24 cellular contexts compared by ENCODE assay signal in the genomic region with DNA sequence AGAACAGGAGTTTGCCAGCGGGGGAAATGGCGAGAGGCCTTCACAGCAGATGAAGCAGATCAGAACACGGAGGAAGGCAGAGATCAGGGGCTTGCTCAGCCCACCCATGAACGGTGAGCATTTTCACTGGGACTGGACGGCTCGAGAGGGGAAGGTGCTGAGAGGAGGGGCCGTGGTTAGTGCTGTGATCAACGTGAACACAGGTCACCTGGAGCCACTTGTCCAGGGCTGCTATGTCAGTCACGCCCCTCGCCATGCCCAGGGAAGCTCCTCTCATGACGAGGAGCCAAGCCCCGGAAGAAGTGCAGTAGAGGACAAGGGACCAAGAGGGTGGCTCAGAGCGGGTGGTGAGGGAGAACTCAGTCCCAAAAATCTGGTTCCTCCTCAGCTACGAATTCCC. TPM values are rescaled to one million over a fixed set of nuclear protein-coding genes. Genes with fewer than 3 reads are reported as not detected.
DNase-seq lines count a peak whose midpoint lies in the region; ATAC-seq and TF ChIP-seq lines count a peak whose summit lies in the region.
"Had no signal": no experiment of that assay in that cellular context is flagged by ENCODE, and none has a peak within 500 bp of the region (broad histone marks: within the 10 kb centered on the region; RNA-seq: fewer than 3 reads in every experiment).

No MANE protein-coding gene starts in this region.

- TF ChIP-seq CTCF in nephron progenitor cell (IDR thresholded peaks at IDR 0.05) = no peak

- POLR2A ChIA-PET in activated naive CD8-positive, alpha-beta T cell treated with anti-CD3 and anti-CD28 coated beads, Interleukin-2, amount 10 ng/mL, durations not matched to agents 7 days and 5 days (lab: Charles Lee) = no interaction called here

- H3K9me3 Mint-ChIP-seq in activated naive CD4-positive, alpha-beta T cell treated with anti-CD3 and anti-CD28 coated beads, Interleukin-2, amount 10 ng/mL, durations not matched to agents 7 days and 5 days = no peaks in the 10 kb centered on the region
- no peaks in the 10 kb centered on the region for H3K9me3 Mint-ChIP-seq in activated naive CD8-positive, alpha-beta T cell treated with anti-CD3 and anti-CD28 coated beads, Interleukin-2, amount 10 ng/mL, durations not matched to agents 7 days and 5 days
- H3K9me3 Mint-ChIP-seq in nephron progenitor cell = no peaks in the 10 kb centered on the region
- no peaks in the 10 kb centered on the region for H3K9me3 Mint-ChIP-seq in stimulated activated memory B cell treated with anti-CD40 and anti-IgM and Interleukin-4, amounts not matched to agents 10 μg/mL and 1 μg/mL and 100 μg/mL, for 72 hours
- H3K9me3 Mint-ChIP-seq: activated CD4-positive, alpha-beta T cell treated with anti-CD3 and anti-CD28 coated beads, Interleukin-2, amount 10 ng/mL, durations not matched to agents 24 days and 14 days; activated T-cell treated with anti-CD3 and anti-CD28 coated beads, Interleukin-2, amount 50 U/mL, for 72 hours; CD8-positive, alpha-beta memory T cell; central memory CD8-positive, alpha-beta T cell; stimulated activated naive CD8-positive, alpha-beta T cell treated with anti-CD3 and anti-CD28 coated beads, Interleukin-15, Interleukin-2, amounts not matched to agents 100 ng/mL and 50 ng/mL, for 24 hours had no signal

- H3K36me3 Mint-ChIP-seq in activated naive CD4-positive, alpha-beta T cell treated with anti-CD3 and anti-CD28 coated beads, Interleukin-2, amount 10 ng/mL, durations not matched to agents 7 days and 5 days = peaks cover 10% of the 10 kb centered on the region
- peaks cover 4% of the 10 kb centered on the region for H3K36me3 Mint-ChIP-seq in activated naive CD8-positive, alpha-beta T cell treated with anti-CD3 and anti-CD28 coated beads, Interleukin-2, amount 10 ng/mL, durations not matched to agents 7 days and 5 days
- H3K36me3 Mint-ChIP-seq in nephron progenitor cell (ENCODE audit: low read depth) = no peaks in the 10 kb centered on the region
- peaks cover 22% of the 10 kb centered on the region for H3K36me3 Mint-ChIP-seq in stimulated activated memory B cell treated with anti-CD40 and anti-IgM and Interleukin-4, amounts not matched to agents 10 μg/mL and 1 μg/mL and 100 μg/mL, for 72 hours

- no peak for ATAC-seq in activated naive CD8-positive, alpha-beta T cell treated with anti-CD3 and anti-CD28 coated beads, Interleukin-2, amount 10 ng/mL, durations not matched to agents 7 days and 5 days (ENCODE audit: low read depth)
- no peak for ATAC-seq in stimulated activated memory B cell treated with anti-CD40 and anti-IgM and Interleukin-4, amounts not matched to agents 10 μg/mL and 1 μg/mL and 100 μg/mL, for 72 hours
- no peak for ATAC-seq in GM21381 (IDR thresholded peaks at IDR 0.05; ENCODE audit: unreplicated experiment)
- ATAC-seq: activated T-cell treated with anti-CD3 and anti-CD28 coated beads, Interleukin-2, amount 50 U/mL, for 72 hours; mucosa of descending colon; Panc1 had no signal

- no peak for DNase-seq in activated naive CD4-positive, alpha-beta T cell treated with anti-CD3 and anti-CD28 coated beads, Interleukin-2, amount 10 ng/mL, durations not matched to agents 7 days and 5 days
- DNase-seq in activated naive CD4-positive, alpha-beta T cell treated with anti-CD3 and anti-CD28 coated beads, Interleukin-2, amount 50 U/mL, for 16 hours = no peak
- DNase-seq in activated naive CD8-positive, alpha-beta T cell treated with anti-CD3 and anti-CD28 coated beads, Interleukin-2, amount 10 ng/mL, durations not matched to agents 7 days and 5 days = peak; percentile 13
- no peak for DNase-seq in nephron progenitor cell
- DNase-seq in DMS 273 (lab: John Stamatoyannopoulos, UW; ENCODE audit: unreplicated experiment) = no peak
- DNase-seq in HCEC 1CT = no peak
- DNase-seq: activated CD4-positive, alpha-beta T cell treated with anti-CD3 and anti-CD28 coated beads, Interleukin-2, amount 10 ng/mL, durations not matched to agents 24 days and 14 days; activated T-cell treated with anti-CD3 and anti-CD28 coated beads, Interleukin-2, amount 50 U/mL, for 72 hours; CD8-positive, alpha-beta memory T cell; dermis blood vessel endothelial cell; DMS153; GOT3; NCI-H1105; NCI-H2029; NCI-H526 treated with DMSO at 0.1 percent for 48 hours; SHP77 treated with DMSO at 0.1 percent for 48 hours; T-helper 9 cell had no signal

- peaks cover 68% of the 10 kb centered on the region for H3K4me1 Mint-ChIP-seq in activated naive CD4-positive, alpha-beta T cell treated with anti-CD3 and anti-CD28 coated beads, Interleukin-2, amount 10 ng/mL, durations not matched to agents 7 days and 5 days
- H3K4me1 Mint-ChIP-seq in activated naive CD8-positive, alpha-beta T cell treated with anti-CD3 and anti-CD28 coated beads, Interleukin-2, amount 10 ng/mL, durations not matched to agents 7 days and 5 days = peaks cover 51% of the 10 kb centered on the region
- H3K4me1 Mint-ChIP-seq in nephron progenitor cell = peaks cover 75% of the 10 kb centered on the region
- H3K4me1 Mint-ChIP-seq in stimulated activated memory B cell treated with anti-CD40 and anti-IgM and Interleukin-4, amounts not matched to agents 10 μg/mL and 1 μg/mL and 100 μg/mL, for 72 hours = peaks cover 47% of the 10 kb centered on the region

- H3K27me3 Mint-ChIP-seq in activated naive CD4-positive, alpha-beta T cell treated with anti-CD3 and anti-CD28 coated beads, Interleukin-2, amount 10 ng/mL, durations not matched to agents 7 days and 5 days = no peaks in the 10 kb centered on the region
- H3K27me3 Mint-ChIP-seq in activated naive CD8-positive, alpha-beta T cell treated with anti-CD3 and anti-CD28 coated beads, Interleukin-2, amount 10 ng/mL, durations not matched to agents 7 days and 5 days = no peaks in the 10 kb centered on the region
- H3K27me3 Mint-ChIP-seq in nephron progenitor cell (ENCODE audit: low read depth, poor library complexity) = no peaks in the 10 kb centered on the region
- H3K27me3 Mint-ChIP-seq in stimulated activated memory B cell treated with anti-CD40 and anti-IgM and Interleukin-4, amounts not matched to agents 10 μg/mL and 1 μg/mL and 100 μg/mL, for 72 hours = no peaks in the 10 kb centered on the region
- H3K27me3 Mint-ChIP-seq: activated CD4-positive, alpha-beta T cell treated with anti-CD3 and anti-CD28 coated beads, Interleukin-2, amount 10 ng/mL, durations not matched to agents 24 days and 14 days; activated naive CD8-positive, alpha-beta T cell; CD8-positive, alpha-beta memory T cell; central memory CD8-positive, alpha-beta T cell; stimulated activated naive CD8-positive, alpha-beta T cell treated with anti-CD3 and anti-CD28 coated beads, Interleukin-15, Interleukin-2, amounts not matched to agents 100 ng/mL and 50 ng/mL, for 24 hours had no signal

- CTCF ChIA-PET in activated naive CD4-positive, alpha-beta T cell treated with anti-CD3 and anti-CD28 coated beads, Interleukin-2, amount 10 ng/mL, durations not matched to agents 7 days and 5 days (lab: Charles Lee) = no interaction called here

- peak overlapping the region; percentile 79 for H3K27ac Mint-ChIP-seq in activated naive CD4-positive, alpha-beta T cell treated with anti-CD3 and anti-CD28 coated beads, Interleukin-2, amount 10 ng/mL, durations not matched to agents 7 days and 5 days
- H3K27ac Mint-ChIP-seq in activated naive CD8-positive, alpha-beta T cell treated with anti-CD3 and anti-CD28 coated beads, Interleukin-2, amount 10 ng/mL, durations not matched to agents 7 days and 5 days = no peak overlapping the region
- peak overlapping the region; percentile 78 for H3K27ac Mint-ChIP-seq in nephron progenitor cell
- H3K27ac Mint-ChIP-seq in stimulated activated memory B cell treated with anti-CD40 and anti-IgM and Interleukin-4, amounts not matched to agents 10 μg/mL and 1 μg/mL and 100 μg/mL, for 72 hours = peak overlapping the region; percentile 36
- H3K27ac Mint-ChIP-seq: activated naive CD8-positive, alpha-beta T cell; activated T-cell treated with anti-CD3 and anti-CD28 coated beads, Interleukin-2, amount 50 U/mL, for 72 hours; stimulated activated naive CD8-positive, alpha-beta T cell treated with anti-CD3 and anti-CD28 coated beads, Interleukin-15, Interleukin-2, amounts not matched to agents 100 ng/mL and 50 ng/mL, for 24 hours had no signal

- no peak overlapping the region for H3K4me3 Mint-ChIP-seq in activated naive CD4-positive, alpha-beta T cell treated with anti-CD3 and anti-CD28 coated beads, Interleukin-2, amount 10 ng/mL, durations not matched to agents 7 days and 5 days
- H3K4me3 Mint-ChIP-seq in activated naive CD8-positive, alpha-beta T cell treated with anti-CD3 and anti-CD28 coated beads, Interleukin-2, amount 10 ng/mL, durations not matched to agents 7 days and 5 days = no peak overlapping the region
- H3K4me3 Mint-ChIP-seq in nephron progenitor cell = no peak overlapping the region
- no peak overlapping the region for H3K4me3 Mint-ChIP-seq in stimulated activated memory B cell treated with anti-CD40 and anti-IgM and Interleukin-4, amounts not matched to agents 10 μg/mL and 1 μg/mL and 100 μg/mL, for 72 hours
- H3K4me3 Mint-ChIP-seq: activated CD4-positive, alpha-beta T cell treated with anti-CD3 and anti-CD28 coated beads, Interleukin-2, amount 10 ng/mL, durations not matched to agents 24 days and 14 days; activated naive CD8-positive, alpha-beta T cell; central memory CD8-positive, alpha-beta T cell; stimulated activated naive CD8-positive, alpha-beta T cell treated with anti-CD3 and anti-CD28 coated beads, Interleukin-15, Interleukin-2, amounts not matched to agents 100 ng/mL and 50 ng/mL, for 24 hours had no signal

RNA-seq across cellular contexts. Expression of gene PLA2G6, which starts 7.0 kb away (rescaled TPM):
- total RNA-seq in activated naive CD8-positive, alpha-beta T cell treated with anti-CD3 and anti-CD28 coated beads, Interleukin-2, amount 10 ng/mL, durations not matched to agents 7 days and 5 days = 100 to 1,000 TPM in 1 of 2 experiments, 10 to 100 TPM in 1; 94.6 to 103 TPM

RNA-seq across cellular contexts. Expression of gene MAFF, which starts 27.2 kb away (rescaled TPM):
- 10 to 100 TPM; 10.8 to 12.8 TPM for total RNA-seq in activated naive CD8-positive, alpha-beta T cell treated with anti-CD3 and anti-CD28 coated beads, Interleukin-2, amount 10 ng/mL, durations not matched to agents 7 days and 5 days
